Comparison of ENCODE assay signal across 12 cellular contexts in the genomic region with DNA sequence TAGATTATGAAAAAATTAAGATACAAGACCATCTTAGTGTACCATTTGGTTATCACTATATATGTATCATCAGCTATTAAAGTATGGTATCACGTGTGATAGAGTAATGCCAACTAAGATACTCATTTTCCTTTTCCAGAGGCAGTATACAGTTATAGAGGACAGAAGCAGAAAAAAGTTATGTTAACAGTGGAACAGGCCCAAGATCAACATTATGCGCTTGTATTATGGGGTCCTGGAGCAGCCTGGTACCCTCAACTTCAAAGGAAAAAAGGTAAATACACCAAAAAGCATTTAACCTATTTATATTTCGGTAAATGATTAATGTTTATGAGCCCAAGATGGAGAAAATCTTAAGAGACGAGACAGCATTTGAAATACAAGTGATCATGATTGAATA. TPM values are rescaled to one million over a fixed set of nuclear protein-coding genes. Genes with fewer than 3 reads are reported as not detected.
DNase-seq lines count a peak whose midpoint lies in the region; ATAC-seq, FAIRE-seq and TF ChIP-seq lines count a peak whose summit lies in the region.
"Not testable (repeated sequence)": the region's sequence is repeated elsewhere in the genome, so short reads cannot be mapped to it uniquely, and the experiment has no call there.
"Had no signal": no experiment of that assay in that cellular context is flagged by ENCODE, and none has a peak within 500 bp of the region (broad histone marks: within the 10 kb centered on the region; RNA-seq: fewer than 3 reads in every experiment).

No MANE protein-coding gene starts in this region.

- in situ Hi-C loops in HepG2 (cut with HindIII; ENCODE audit: extremely low pct_ligation_motif_present, low pct_unique_long_range_greater_than_20kb): not testable (repeated sequence)

- not testable (repeated sequence) for BruUV-seq in Caco-2 (replicated peaks; lab: Mats Ljungman, UMichigan)
- BruUV-seq in HepG2 (replicated peaks; lab: Mats Ljungman, UMichigan): TSS peak; percentile 75

- not testable (repeated sequence) for TF ChIP-seq EP300 in HepG2 (IDR thresholded peaks at IDR 0.05; ENCODE audit: low read depth in 2 of 2, low read length in 2 of 2); HepG2 (CRISPR knock-in tag; IDR thresholded peaks at IDR 0.05; ENCODE audit: borderline replicate concordance)

- not testable (repeated sequence) for TF ChIP-seq CTCF in Caco-2 (IDR thresholded peaks at IDR 0.05; ENCODE audit: insufficient read depth in 1 of 2, low read depth in 1 of 2, low read length in 1 of 2, severe bottlenecking in 1 of 2, unreplicated experiment in 1 of 2); HepG2 (CRISPR knock-in tag; IDR thresholded peaks at IDR 0.05); right lobe of liver (IDR thresholded peaks at IDR 0.05); pancreas (IDR thresholded peaks at IDR 0.05)

- WGBS in HepG2 (ENCODE audit: low lambda C conversion rate): no CpG with 5 or more reads among the region's 4 CpGs
- no CpG with 5 or more reads among the region's 4 CpGs for WGBS in right lobe of liver (ENCODE audit: insufficient coverage, low coverage, low lambda C conversion rate, missing lambda C conversion rate)
- no CpG with 5 or more reads among the region's 4 CpGs for WGBS in pancreas, 2 donors

- H3K36me3 ChIP-seq in Caco-2 (ENCODE audit: control insufficient read depth, insufficient read depth, low read length); HepG2 (replicated peaks in 1 of 2; ENCODE audit: control insufficient read depth in 1 of 2, insufficient read depth in 2 of 2, low read length in 2 of 2); right lobe of liver; pancreas: not testable (repeated sequence)

- CTCF ChIA-PET in Caco-2 (lab: Charles Lee); HepG2 (lab: Yijun Ruan, JAX; ENCODE audit: low intra/inter-chr PET ratio, low total read pairs): not testable (repeated sequence)

- not testable (repeated sequence) for H3K4me2 ChIP-seq in HepG2 (ENCODE audit: low read depth, low read length)

- not testable (repeated sequence) for H2AFZ ChIP-seq in HepG2 (ENCODE audit: low read length)

- not testable (repeated sequence) for H3K36me3 Mint-ChIP-seq in Caco-2 (ENCODE audit: insufficient read depth, unreplicated experiment)

- H3K4me1 Mint-ChIP-seq in Caco-2 (ENCODE audit: low read depth, unreplicated experiment): not testable (repeated sequence)

- intact Hi-C loops in Caco-2 (cut with micrococcal nuclease; ENCODE audit: unreplicated experiment); left colon (cut with DNase I, micrococcal nuclease); HepG2 (cut with micrococcal nuclease; ENCODE audit: unreplicated experiment); right lobe of liver (cut with DNase I); pancreas (cut with DNase I): not testable (repeated sequence)

- not testable (repeated sequence) for H3K27me3 ChIP-seq in Caco-2 (replicated peaks; ENCODE audit: control insufficient read depth, insufficient read depth, low read length); HepG2 (ENCODE audit: control insufficient read depth in 1 of 2, insufficient read depth in 2 of 2, low read length in 2 of 2); right lobe of liver; pancreas

- not testable (repeated sequence) for TF ChIP-seq RAD21 in HepG2 (CRISPR knock-in tag; IDR thresholded peaks at IDR 0.05)

- H3K4me1 ChIP-seq in Caco-2; HepG2 (ENCODE audit: insufficient read depth, low read length); right lobe of liver; pancreas: not testable (repeated sequence)

- H3K9me3 Mint-ChIP-seq in Caco-2 (ENCODE audit: unreplicated experiment): not testable (repeated sequence)

- not testable (repeated sequence) for H3K27me3 Mint-ChIP-seq in Caco-2 (ENCODE audit: insufficient read depth, unreplicated experiment)

- not testable (repeated sequence) for TF ChIP-seq POLR2A in HepG2 (IDR thresholded peaks at IDR 0.05; ENCODE audit: insufficient read depth in 1 of 2, low read depth in 2 of 2, low read length in 2 of 2); right lobe of liver (IDR thresholded peaks at IDR 0.05)

- not testable (repeated sequence) for H4K20me1 ChIP-seq in HepG2 (ENCODE audit: insufficient read depth, low read length)

- peak overlapping the region; percentile 31 for H3K4me3 Mint-ChIP-seq in Caco-2 (ENCODE audit: unreplicated experiment)

- FAIRE-seq in HepG2 (lab: Jason Lieb, UNC): not testable (repeated sequence)
- FAIRE-seq in pancreas (lab: Jason Lieb, UNC): peak; percentile 5

- not testable (repeated sequence) for H3K4me3 ChIP-seq in Caco-2 (ENCODE audit: low read depth, low read length); HepG2 (replicated peaks in 1 of 3; ENCODE audit: insufficient read depth in 1 of 3, low read depth in 2 of 3, low read length in 3 of 3); pancreas
- peak overlapping the region in 1 of 3 donors; percentile 29 for H3K4me3 ChIP-seq in right lobe of liver

- ATAC-seq in left colon (peak; percentile 22), left lobe of liver (peak; percentile 11), HepG2 (peak; percentile 79), right lobe of liver (peak; percentile 1 to 57 (median 11))
- ATAC-seq in pancreas: not testable (repeated sequence)

- not testable (repeated sequence) for H3K27ac ChIP-seq in HepG2 (ENCODE audit: extremely low read length, insufficient read depth, low read length); pancreas
- H3K27ac ChIP-seq in right lobe of liver: peak overlapping the region in 2 of 3 donors; percentile 59 to 60

- not testable (repeated sequence) for DNase-seq in Caco-2; left colon; left lobe of liver (ENCODE audit: low spot score); HepG2 (ENCODE audit: low spot score); right lobe of liver; pancreas

- POLR2A ChIA-PET in Caco-2 (lab: Charles Lee); HepG2 (lab: Yijun Ruan, JAX): not testable (repeated sequence)

- not testable (repeated sequence) for H3K9me3 ChIP-seq in Caco-2; HepG2 (ENCODE audit: low read length); right lobe of liver; pancreas

- not testable (repeated sequence) for H3K79me2 ChIP-seq in HepG2 (ENCODE audit: insufficient read depth, low read length)

- not testable (repeated sequence) for H3K9ac ChIP-seq in HepG2 (ENCODE audit: insufficient read depth, low read depth, low read length)

- not testable (repeated sequence) for H3K27ac Mint-ChIP-seq in Caco-2 (ENCODE audit: unreplicated experiment)

TF ChIP-seq in HepG2, 621 proteins besides CTCF, POLR2A, EP300 and RAD21:
- TF ChIP-seq SAP130 (CRISPR knock-in tag; IDR thresholded peaks at IDR 0.05; ENCODE audit: low read depth): 0 out of 2 replicates have a peak, but pooled peaks have one; percentile 12

RNA-seq across cellular contexts. Expression of gene SYT15B, which starts 52.9 kb away (rescaled TPM):
- 0.11 TPM in 1 of 2 replicates, not detected in the other for total RNA-seq in Caco-2 (2022)
- total RNA-seq in left colon: under 1 TPM; 0.15 to 0.64 TPM
- 0.83 TPM for total RNA-seq in left lobe of liver
- total RNA-seq in HepG2 (2016; rRNA removed; fragmentation: Illumina TruSeq; extraction: Trizol): 0.04 TPM in 1 of 2 replicates, not detected in the other
- total RNA-seq in HepG2 (2016; cell fraction: cytosol; rRNA removed; fragmentation: Illumina TruSeq; extraction: Trizol; ENCODE audit: low read depth): not detected in 2 replicates
- total RNA-seq in HepG2 (2016; cell fraction: insoluble cytoplasmic fraction; rRNA removed; fragmentation: Illumina TruSeq; extraction: Trizol): not detected in 2 replicates
- not detected in 2 replicates for total RNA-seq in HepG2 (2016; cell fraction: membrane; rRNA removed; fragmentation: Illumina TruSeq; extraction: Trizol)
- total RNA-seq in HepG2 (2016; cell fraction: nucleus; rRNA removed; fragmentation: Illumina TruSeq; extraction: Trizol): 0.06 TPM in 1 of 2 replicates, not detected in the other
- not detected in 2 replicates for polyA plus RNA-seq in HepG2 (2011; rRNA removed)
- 0.03 TPM in 1 of 2 replicates, not detected in the other for polyA plus RNA-seq in HepG2 (2011; cell fraction: cytosol; rRNA removed)
- polyA plus RNA-seq in HepG2 (2011; cell fraction: nucleus; rRNA removed): 0.05 and 0.09 TPM in 2 replicates
- 0.46 and 0.75 TPM in 2 replicates for polyA plus RNA-seq in HepG2 (2012)
- 0.06 TPM in 1 of 2 replicates, not detected in the other for polyA plus RNA-seq in HepG2 (2016; cell fraction: cytosol; fragmentation: Illumina TruSeq; extraction: Trizol; ENCODE audit: low read depth)
- not detected in 2 replicates for polyA plus RNA-seq in HepG2 (2016; cell fraction: insoluble cytoplasmic fraction; fragmentation: Illumina TruSeq; extraction: Trizol; ENCODE audit: low read depth)
- not detected in 2 replicates for polyA plus RNA-seq in HepG2 (2016; cell fraction: membrane; fragmentation: Illumina TruSeq; extraction: Trizol; ENCODE audit: low read depth)
- polyA plus RNA-seq in HepG2 (2016; cell fraction: nucleus; fragmentation: Illumina TruSeq; extraction: Trizol; ENCODE audit: insufficient read depth, low read depth): not detected in 2 replicates
- polyA minus RNA-seq in HepG2 (2011; rRNA and poly(A)+ RNA removed; ENCODE audit: low replicate concordance): 0.07 TPM in 1 of 2 replicates, not detected in the other
- polyA minus RNA-seq in HepG2 (2011; cell fraction: cytosol; rRNA and poly(A)+ RNA removed): 0.20 and 0.26 TPM in 2 replicates
- polyA minus RNA-seq in HepG2 (2011; cell fraction: nucleus; rRNA and poly(A)+ RNA removed): not detected in 2 replicates
- under 1 TPM in 5 of 6 experiments, not detected in 1; 0.20 to 0.73 (median 0.42) TPM for total RNA-seq in right lobe of liver
- 10 to 100 TPM in 1 of 6 donors, 1 to 10 TPM in 5; 1.7 to 10.3 (median 3.9) TPM for total RNA-seq in pancreas
- 1 to 10 TPM; 1.3 to 2.3 TPM for polyA plus RNA-seq in pancreas
- total RNA-seq: B cell, Daoy had no signal
- polyA plus RNA-seq: CD14-positive monocyte; CD4-positive, alpha-beta memory T cell; CD4-positive, CD25-positive, alpha-beta regulatory T cell; CD8-positive, alpha-beta memory T cell had no signal
